ENCODE assay signal across 24 cellular contexts in genomic region chr13:76635232-76636021, GRCh38.
DNase-seq lines count a peak whose midpoint lies in the region; ATAC-seq and TF ChIP-seq lines count a peak whose summit lies in the region.
"Had no signal": no experiment of that assay in that cellular context is flagged by ENCODE, and none has a peak within 500 bp of the region (broad histone marks: within the 10 kb centered on the region; RNA-seq: fewer than 3 reads in every experiment).

No MANE protein-coding gene starts in this region.

- no peak overlapping the region for H3K4me3 Mint-ChIP-seq in neural crest cell
- H3K4me3 Mint-ChIP-seq: activated B cell treated with CpG ODN at 0.5 μM for 24 hours; natural killer cell; stimulated activated naive CD8-positive, alpha-beta T cell treated with anti-CD3 and anti-CD28 coated beads, Interleukin-15, amount 100 ng/mL, for 72 hours had no signal

- no peaks in the 10 kb centered on the region for H3K36me3 Mint-ChIP-seq in neural crest cell (ENCODE audit: low read depth)
- H3K36me3 Mint-ChIP-seq: natural killer cell had no signal

- no peaks in the 10 kb centered on the region for H3K27me3 Mint-ChIP-seq in neural crest cell (ENCODE audit: low read depth)
- H3K27me3 Mint-ChIP-seq: stimulated activated naive CD8-positive, alpha-beta T cell treated with anti-CD3 and anti-CD28 coated beads, Interleukin-15, amount 100 ng/mL, for 72 hours had no signal

- TF ChIP-seq CTCF in neural crest cell (conservative IDR thresholded peaks at IDR 0.05), result no peak

- POLR2A ChIA-PET in HEK293T (lab: Yijun Ruan, JAX), result no interaction called here

- CTCF ChIA-PET in HEK293T (lab: Yijun Ruan, JAX), result interaction anchor here (0.6 kb wide), 1 partner anchor 38 kb away, joined by 4 read pairs; no protein-coding TSS in a partner anchor

- H3K27ac Mint-ChIP-seq in neural crest cell (ENCODE audit: unreplicated experiment), result peak overlapping the region; percentile 7
- H3K27ac Mint-ChIP-seq: activated B cell treated with CpG ODN at 0.5 μM for 24 hours; natural killer cell; stimulated activated naive CD8-positive, alpha-beta T cell treated with anti-CD3 and anti-CD28 coated beads, Interleukin-15, amount 100 ng/mL, for 72 hours had no signal

- DNase-seq in NCI-H1105 treated with DMSO at 0.1 percent for 48 hours (lab: John Stamatoyannopoulos, UW) (peak; percentile 24), NCI-H1105 (lab: John Stamatoyannopoulos, UW) (no peak), NCI-H1092 (lab: John Stamatoyannopoulos, UW) (peak; percentile 11), neural crest cell (ENCODE audit: low read depth, low spot score) (no peak), HEK293T (ENCODE audit: extremely low spot score) (no peak), AG08395 (ENCODE audit: low spot score) (no peak), NCI-H510A (lab: John Stamatoyannopoulos, UW) (no peak)
- DNase-seq: activated B cell treated with CpG ODN at 0.5 μM for 24 hours; activated CD4-positive, alpha-beta T cell treated with anti-CD3 and anti-CD28 coated beads, Interleukin-2, amount 50 U/mL, for 1 hour; activated naive CD4-positive, alpha-beta T cell treated with Interleukin-2 at 50 U/mL for 16 hours; activated T-cell treated with anti-CD3 and anti-CD28 coated beads, Interleukin-2, amount 50 U/mL, for 48 hours; brain microvascular endothelial cell; GOT3; head of caudate nucleus; KG1; kidney; lower lobe of right lung; natural killer cell; NCI-H1694 treated with DMSO at 0.1 percent for 48 hours; NCI-H774; stimulated activated naive CD8-positive, alpha-beta T cell treated with anti-CD3 and anti-CD28 coated beads, Interleukin-15, amount 100 ng/mL, for 72 hours; T-helper 1 cell; tibial artery had no signal

- H3K4me1 Mint-ChIP-seq in neural crest cell, result peaks cover 44% of the 10 kb centered on the region
- H3K4me1 Mint-ChIP-seq: activated B cell treated with CpG ODN at 0.5 μM for 24 hours; natural killer cell; stimulated activated naive CD8-positive, alpha-beta T cell treated with anti-CD3 and anti-CD28 coated beads, Interleukin-15, amount 100 ng/mL, for 72 hours had no signal

- peak; percentile 58 for ATAC-seq in GM21529 (IDR thresholded peaks at IDR 0.05; ENCODE audit: unreplicated experiment)
- ATAC-seq: lower lobe of right lung; natural killer cell; stimulated activated naive CD8-positive, alpha-beta T cell treated with anti-CD3 and anti-CD28 coated beads, Interleukin-15, amount 100 ng/mL, for 72 hours had no signal

- no peaks in the 10 kb centered on the region for H3K9me3 Mint-ChIP-seq in neural crest cell
- H3K9me3 Mint-ChIP-seq: activated B cell treated with CpG ODN at 0.5 μM for 24 hours; stimulated activated naive CD8-positive, alpha-beta T cell treated with anti-CD3 and anti-CD28 coated beads, Interleukin-15, amount 100 ng/mL, for 72 hours had no signal

TF ChIP-seq in HEK293T, 16 proteins besides CTCF, POLR2A, EP300 and RAD21:
- TF ChIP-seq SP1 (IDR thresholded peaks at IDR 0.05) (no peak), BHLHE40 (IDR thresholded peaks at IDR 0.05; ENCODE audit: borderline replicate concordance) (no peak), ELF4 (IDR thresholded peaks at IDR 0.05) (no peak), NFRKB (IDR thresholded peaks at IDR 0.05) (no peak), ZNF384 (IDR thresholded peaks at IDR 0.05) (no peak), L3MBTL2 (conservative IDR thresholded peaks at IDR 0.05) (no peak), FOXK2 (IDR thresholded peaks at IDR 0.05) (no peak), PKNOX1 (IDR thresholded peaks at IDR 0.05) (no peak), ARNT (IDR thresholded peaks at IDR 0.05) (no peak), CTBP1 (IDR thresholded peaks at IDR 0.05; ENCODE audit: borderline replicate concordance) (no peak), LEF1 (IDR thresholded peaks at IDR 0.05; ENCODE audit: borderline replicate concordance) (no peak), SUZ12 (IDR thresholded peaks at IDR 0.05) (no peak), HDGF (IDR thresholded peaks at IDR 0.05; ENCODE audit: borderline replicate concordance) (no peak), FOXA1 (IDR thresholded peaks at IDR 0.05) (no peak), TARDBP (IDR thresholded peaks at IDR 0.05) (no peak), FOXM1 (IDR thresholded peaks at IDR 0.05; ENCODE audit: borderline replicate concordance) (no peak)
TF ChIP-seq in HEK293T: peak in this region for 0.

Comparison
In these comparisons a context has a peak if more than half of its experiments do, and no peak if none do; other contexts are left out.
1. DNase-seq: peak in NCI-H1105 treated with DMSO at 0.1 percent for 48 hours (single experiment) and NCI-H1092 (single experiment); none in NCI-H1105 (single experiment), neural crest cell (single experiment), HEK293T (single experiment), AG08395 (single experiment) and NCI-H510A (single experiment).